In the genomic region with DNA sequence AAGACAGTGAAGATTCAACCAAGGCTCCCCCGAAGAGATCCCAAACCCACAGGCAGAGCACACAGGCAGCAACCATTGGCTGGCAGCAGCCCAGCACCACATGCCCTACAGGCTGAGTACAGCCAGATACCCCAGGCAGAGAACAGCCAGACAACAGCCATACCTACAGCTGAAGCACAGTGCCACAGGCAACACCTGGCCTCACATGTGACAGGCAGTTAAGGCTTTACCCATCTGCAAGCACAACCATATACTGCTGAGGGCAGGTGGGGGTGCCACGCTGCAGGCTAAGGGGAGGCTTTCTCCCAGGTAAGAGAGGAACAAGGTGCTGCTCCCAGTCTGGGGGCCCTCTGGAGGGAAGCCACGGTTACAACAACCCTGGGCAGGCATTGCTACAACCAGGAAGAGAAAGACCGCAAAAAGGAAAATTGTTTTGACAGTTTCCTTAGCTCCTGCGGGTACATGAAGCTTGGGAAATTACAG, we compare ENCODE assay signal across 14 cellular contexts. TPM values are rescaled to one million over a fixed set of nuclear protein-coding genes. Genes with fewer than 3 reads are reported as not detected.
DNase-seq lines count a peak whose midpoint lies in the region; ATAC-seq and TF ChIP-seq lines count a peak whose summit lies in the region.
"Had no signal": no experiment of that assay in that cellular context is flagged by ENCODE, and none has a peak within 500 bp of the region (broad histone marks: within the 10 kb centered on the region; RNA-seq: fewer than 3 reads in every experiment).

No MANE protein-coding gene starts in this region.

- 0 out of 22 replicates have a peak, but pooled peaks cover 0 to 8% (median 0%) of the 10 kb centered on the region in 11 experiments for H3K27me3 ChIP-seq in BLaER1 treated with 17β-estradiol and CSF1 and Interleukin-3, amounts not matched to agents 10 nM and 100 nM

- no peak overlapping the region for H3K27ac Mint-ChIP-seq in activated naive CD8-positive, alpha-beta T cell treated with anti-CD3 and anti-CD28 coated beads for 36 hours

- H3K9ac ChIP-seq in BLaER1 treated with 17β-estradiol and CSF1 and Interleukin-3, amounts not matched to agents 10 nM and 100 nM: peak overlapping the region in 6 of 11 experiments; percentile 32 to 63 (median 42); a peak in 10 of 22 replicates

- no peaks in the 10 kb centered on the region for H3K36me3 ChIP-seq in BLaER1 treated with 17β-estradiol and CSF1 and Interleukin-3, amounts not matched to agents 10 nM and 100 nM
- H3K36me3 ChIP-seq: left ventricle myocardium inferior had no signal

- peak overlapping the region in 6 of 11 experiments; percentile 19 to 64 (median 55); a peak in 12 of 22 replicates for H3K27ac ChIP-seq in BLaER1 treated with 17β-estradiol and CSF1 and Interleukin-3, amounts not matched to agents 10 nM and 100 nM
- H3K27ac ChIP-seq: left ventricle myocardium inferior had no signal

- peaks cover 39 to 58% (median 49%) of the 10 kb centered on the region in 10 experiments for H3K4me1 ChIP-seq in BLaER1 treated with 17β-estradiol and CSF1 and Interleukin-3, amounts not matched to agents 10 nM and 100 nM

- no peaks in the 10 kb centered on the region for H3K9me3 ChIP-seq in BLaER1 treated with 17β-estradiol and CSF1 and Interleukin-3, amounts not matched to agents 10 nM and 100 nM (replicated peaks in 1 of 11)
- H3K9me3 ChIP-seq: left ventricle myocardium inferior had no signal

- peaks cover 0 to 9% (median 0%) of the 10 kb centered on the region in 11 experiments; a peak in 1 of 22 replicates for H4K20me1 ChIP-seq in BLaER1 treated with 17β-estradiol and CSF1 and Interleukin-3, amounts not matched to agents 10 nM and 100 nM

- H3K4me3 Mint-ChIP-seq in activated naive CD8-positive, alpha-beta T cell treated with anti-CD3 and anti-CD28 coated beads for 36 hours: no peak overlapping the region
- H3K4me3 Mint-ChIP-seq: activated T-cell treated with anti-CD3 and anti-CD28 coated beads, Interleukin-2, amount 50 U/mL, for 4 hours had no signal

- no peaks in the 10 kb centered on the region for H3K36me3 Mint-ChIP-seq in activated naive CD8-positive, alpha-beta T cell treated with anti-CD3 and anti-CD28 coated beads for 36 hours

- H3K4me1 Mint-ChIP-seq in activated naive CD8-positive, alpha-beta T cell treated with anti-CD3 and anti-CD28 coated beads for 36 hours: no peaks in the 10 kb centered on the region

- peaks cover 4% of the 10 kb centered on the region for H3K27me3 Mint-ChIP-seq in activated naive CD8-positive, alpha-beta T cell treated with anti-CD3 and anti-CD28 coated beads for 36 hours

- peak overlapping the region; percentile 54 to 93 (median 82) for H3K4me2 ChIP-seq in BLaER1 treated with 17β-estradiol and CSF1 and Interleukin-3, amounts not matched to agents 10 nM and 100 nM

- H3K9me3 Mint-ChIP-seq in activated naive CD8-positive, alpha-beta T cell treated with anti-CD3 and anti-CD28 coated beads for 36 hours: no peaks in the 10 kb centered on the region
- H3K9me3 Mint-ChIP-seq: activated T-cell treated with anti-CD3 and anti-CD28 coated beads, Interleukin-2, amount 50 U/mL, for 4 hours had no signal

- TF ChIP-seq CTCF in HFF-Myc (IDR thresholded peaks at IDR 0.05; ENCODE audit: low read depth, low read length, missing control alignments): peak; percentile 2

- peak overlapping the region in 1 of 10 experiments; percentile 3; a peak in 2 of 20 replicates for H3K4me3 ChIP-seq in BLaER1 treated with 17β-estradiol and CSF1 and Interleukin-3, amounts not matched to agents 10 nM and 100 nM
- H3K4me3 ChIP-seq in HFF-Myc (replicated peaks; ENCODE audit: low read depth, low read length): no peak overlapping the region
- H3K4me3 ChIP-seq: left ventricle myocardium inferior had no signal

- ATAC-seq in sciatic nerve: no peak

- no peak for DNase-seq in HFF-Myc (ENCODE audit: extremely low read depth, low read depth)
- peak; percentile 51 for DNase-seq in UCSD-AML1 (lab: John Stamatoyannopoulos, UW; ENCODE audit: unreplicated experiment)
- peak; percentile 34 for DNase-seq in kidney tubule cell (ENCODE audit: low spot score)
- no peak for DNase-seq in kidney glomerular epithelial cell (lab: John Stamatoyannopoulos, UW)
- no peak for DNase-seq in activated T-cell treated with anti-CD3 and anti-CD28 coated beads for 4 hours
- no peak for DNase-seq in activated naive CD8-positive, alpha-beta T cell treated with anti-CD3 and anti-CD28 coated beads for 36 hours
- DNase-seq in sciatic nerve (ENCODE audit: low spot score): no peak
- DNase-seq: activated T-cell treated with anti-CD3 and anti-CD28 coated beads, Interleukin-2, amount 50 U/mL, for 4 hours; left ventricle myocardium inferior; stimulated activated CD4-positive, alpha-beta T cell treated with anti-CD3 and anti-CD28 coated beads, Interleukin-2, amount 100 ng/mL, for 48 hours had no signal

- intact Hi-C loops in sciatic nerve (cut with DNase I): loop anchor here (5.0 kb wide), 1 partner anchor 100 kb away; no protein-coding TSS in a partner anchor

RNA-seq across cellular contexts. Expression of gene CHIT1, which starts 12.3 kb away (rescaled TPM):
- total RNA-seq in activated naive CD8-positive, alpha-beta T cell treated with anti-CD3 and anti-CD28 coated beads for 36 hours: under 1 TPM; 0.21 to 0.56 TPM
- total RNA-seq in sciatic nerve: 0.22 TPM
- total RNA-seq: astrocyte, fibroblast of lung, left ventricle myocardium inferior, osteocyte had no signal

RNA-seq across cellular contexts. Expression of gene CHI3L1, which starts 30.7 kb away (rescaled TPM):
- not detected for total RNA-seq in activated naive CD8-positive, alpha-beta T cell treated with anti-CD3 and anti-CD28 coated beads for 36 hours
- total RNA-seq in sciatic nerve: 37.0 TPM
- total RNA-seq: activated T-cell treated with anti-CD3 and anti-CD28 coated beads, Interleukin-2, amount 50 U/mL, for 4 hours; left ventricle myocardium inferior; osteocyte had no signal

RNA-seq across cellular contexts. Expression of gene MYBPH, which starts 41.6 kb away (rescaled TPM):
- not detected for total RNA-seq in activated naive CD8-positive, alpha-beta T cell treated with anti-CD3 and anti-CD28 coated beads for 36 hours
- not detected for total RNA-seq in sciatic nerve
- total RNA-seq: activated T-cell treated with anti-CD3 and anti-CD28 coated beads, Interleukin-2, amount 50 U/mL, for 4 hours; astrocyte; left ventricle myocardium inferior; osteocyte had no signal

Comparison
In these comparisons a context has a peak if more than half of its experiments do, and no peak if none do; other contexts are left out.
1. DNase-seq: peak in UCSD-AML1 (single experiment) and kidney tubule cell (single experiment); none in HFF-Myc (single experiment), kidney glomerular epithelial cell (single experiment), activated T-cell treated with anti-CD3 and anti-CD28 coated beads for 4 hours (single experiment), activated naive CD8-positive, alpha-beta T cell treated with anti-CD3 and anti-CD28 coated beads for 36 hours (single experiment) and sciatic nerve (single experiment).
2. RNA of gene CHI3L1, which starts 30.7 kb away (total RNA-seq): 37.0 TPM in sciatic nerve (single experiment); not detected in activated naive CD8-positive, alpha-beta T cell treated with anti-CD3 and anti-CD28 coated beads for 36 hours; every median in the first group is over 10 times any median in the second.